In the genomic region with DNA sequence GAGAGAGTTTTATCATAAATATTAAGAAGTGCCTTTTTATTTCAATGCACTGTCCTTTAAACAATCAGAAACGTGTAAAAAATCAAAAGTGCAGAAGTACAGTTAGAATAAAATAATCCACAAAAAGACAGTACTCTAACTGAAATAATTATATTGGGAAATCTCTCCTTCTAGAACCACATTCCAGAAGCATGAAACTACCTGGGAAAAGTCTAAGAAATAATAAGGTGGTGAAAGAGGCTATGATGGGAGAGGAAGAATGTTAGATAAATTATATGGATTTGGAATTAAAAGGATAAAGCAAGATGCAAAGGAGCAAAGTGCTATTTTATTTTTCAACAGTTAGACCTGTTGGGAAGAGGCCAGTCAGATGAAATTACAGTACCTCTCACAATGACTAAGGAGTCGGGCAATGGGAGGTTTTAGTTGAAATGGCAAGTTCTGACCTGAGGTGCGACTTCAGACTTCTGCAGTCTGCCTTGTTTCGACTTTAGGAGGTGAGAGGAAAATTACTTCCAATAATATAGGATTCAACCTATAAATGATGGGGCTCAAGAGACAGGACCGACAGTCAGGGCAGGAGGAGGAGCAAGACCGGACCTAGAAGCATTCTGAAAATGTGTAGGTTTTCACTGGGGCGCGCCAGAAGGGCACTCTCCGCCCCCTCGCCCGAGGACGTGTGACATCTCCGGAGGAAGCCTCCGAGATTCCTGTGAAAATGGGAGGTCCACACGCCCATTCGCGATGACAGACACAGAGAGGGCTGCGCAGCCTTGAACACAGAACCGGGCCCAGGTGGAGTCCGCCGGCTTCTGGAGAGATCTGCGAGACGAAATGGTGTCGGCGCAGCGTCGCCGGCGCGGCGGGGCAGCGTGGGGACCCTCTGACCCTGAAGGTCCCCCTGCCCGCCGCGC, we compare ENCODE assay signal across 2 cellular contexts.
TF ChIP-seq lines count a peak whose summit lies in the region.

No MANE protein-coding gene starts in this region.

TF ChIP-seq in HCT116, 20 proteins besides CTCF, POLR2A, EP300 and RAD21:
- TF ChIP-seq, protein P1, sequence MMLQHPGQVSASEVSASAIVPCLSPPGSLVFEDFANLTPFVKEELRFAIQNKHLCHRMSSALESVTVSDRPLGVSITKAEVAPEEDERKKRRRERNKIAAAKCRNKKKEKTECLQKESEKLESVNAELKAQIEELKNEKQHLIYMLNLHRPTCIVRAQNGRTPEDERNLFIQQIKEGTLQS (IDR thresholded peaks at IDR 0.05) = no peak
- TF ChIP-seq EZH2 (IDR thresholded peaks at IDR 0.05) (no peak), SRF (IDR thresholded peaks at IDR 0.05; ENCODE audit: low read depth) (no peak), ZFX (IDR thresholded peaks at IDR 0.05) (no peak; the same call in 1 of the 2 replicates), CEBPB (IDR thresholded peaks at IDR 0.05; ENCODE audit: low read depth) (no peak), ELF1 (IDR thresholded peaks at IDR 0.05; ENCODE audit: borderline replicate concordance, low read depth) (no peak), EGR1 (IDR thresholded peaks at IDR 0.05; ENCODE audit: low read depth) (peak; percentile 37; the same call in 1 of the 2 replicates), SIN3A (IDR thresholded peaks at IDR 0.05; ENCODE audit: low read depth) (peak; percentile 30), FOSL1 (IDR thresholded peaks at IDR 0.05; ENCODE audit: low read depth) (no peak), CBX3 (IDR thresholded peaks at IDR 0.05; ENCODE audit: low read depth) (0 out of 2 replicates have a peak, but pooled peaks have one; percentile 27), YY1 (IDR thresholded peaks at IDR 0.05; ENCODE audit: extremely low read depth, insufficient replicate concordance, low read depth, low read length) (no peak)
- TF ChIP-seq, protein P2, sequence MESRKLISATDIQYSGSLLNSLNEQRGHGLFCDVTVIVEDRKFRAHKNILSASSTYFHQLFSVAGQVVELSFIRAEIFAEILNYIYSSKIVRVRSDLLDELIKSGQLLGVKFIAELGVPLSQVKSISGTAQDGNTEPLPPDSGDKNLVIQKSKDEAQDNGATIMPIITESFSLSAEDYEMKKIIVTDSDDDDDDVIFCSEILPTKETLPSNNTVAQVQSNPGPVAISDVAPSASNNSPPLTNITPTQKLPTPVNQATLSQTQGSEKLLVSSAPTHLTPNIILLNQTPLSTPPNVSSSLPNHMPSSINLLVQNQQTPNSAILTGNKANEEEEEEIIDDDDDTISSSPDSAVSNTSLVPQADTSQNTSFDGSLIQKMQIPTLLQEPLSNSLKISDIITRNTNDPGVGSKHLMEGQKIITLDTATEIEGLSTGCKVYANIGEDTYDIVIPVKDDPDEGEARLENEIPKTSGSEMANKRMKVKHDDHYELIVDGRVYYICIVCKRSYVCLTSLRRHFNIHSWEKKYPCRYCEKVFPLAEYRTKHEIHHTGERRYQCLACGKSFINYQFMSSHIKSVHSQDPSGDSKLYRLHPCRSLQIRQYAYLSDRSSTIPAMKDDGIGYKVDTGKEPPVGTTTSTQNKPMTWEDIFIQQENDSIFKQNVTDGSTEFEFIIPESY (IDR thresholded peaks at IDR 0.05; ENCODE audit: extremely low read depth, insufficient replicate concordance, low read length) = no peak
TF ChIP-seq in HCT116: peak in this region for 3.

TF ChIP-seq in endothelial cell of umbilical vein, 7 proteins besides CTCF, POLR2A, EP300 and RAD21:
- TF ChIP-seq, protein P3, sequence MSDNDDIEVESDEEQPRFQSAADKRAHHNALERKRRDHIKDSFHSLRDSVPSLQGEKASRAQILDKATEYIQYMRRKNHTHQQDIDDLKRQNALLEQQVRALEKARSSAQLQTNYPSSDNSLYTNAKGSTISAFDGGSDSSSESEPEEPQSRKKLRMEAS (IDR thresholded peaks at IDR 0.05; ENCODE audit: insufficient read depth, insufficient read length) = no peak
- TF ChIP-seq GATA2 (IDR thresholded peaks at IDR 0.05; ENCODE audit: insufficient read depth, insufficient read length, low read depth, low read length) (no peak), MYC (IDR thresholded peaks at IDR 0.05; ENCODE audit: low read depth, low read length) (no peak), POLR2AphosphoS5 (IDR thresholded peaks at IDR 0.05; ENCODE audit: insufficient read depth, low read depth, low read length) (no peak), FOS (IDR thresholded peaks at IDR 0.05; ENCODE audit: borderline replicate concordance, insufficient read depth, low read length) (no peak), EZH2 (IDR thresholded peaks at IDR 0.05; ENCODE audit: borderline replicate concordance, low read depth, low read length, severe bottlenecking) (no peak), JUN (IDR thresholded peaks at IDR 0.05; ENCODE audit: borderline replicate concordance, insufficient read depth, insufficient read length, low read depth) (no peak)
TF ChIP-seq in endothelial cell of umbilical vein: peak in this region for 0.
